ENCODE assay signal across 8 cellular contexts in genomic region chr3:157174265-157174615, GRCh38. TPM values are rescaled to one million over a fixed set of nuclear protein-coding genes. Genes with fewer than 3 reads are reported as not detected.
DNase-seq lines count a peak whose midpoint lies in the region; ATAC-seq and TF ChIP-seq lines count a peak whose summit lies in the region.

No MANE protein-coding gene starts in this region.

- H3K36me3 Mint-ChIP-seq in T-helper 2 cell treated with Interferon-gamma antibody and Interleukin-4, amounts not matched to agents 5 μg/mL and 100 μg/mL, for 36 hours (ENCODE audit: low read depth), result peaks cover 19% of the 10 kb centered on the region
- H3K36me3 Mint-ChIP-seq in endothelial cell (ENCODE audit: low read depth, unreplicated experiment), result peaks cover 12% of the 10 kb centered on the region
- peaks cover 0 to 6% (median 4%) of the 10 kb centered on the region in 3 donors for H3K36me3 Mint-ChIP-seq in naive thymus-derived CD8-positive, alpha-beta T cell

- peak; percentile 30 for DNase-seq in Daoy (ENCODE audit: low read depth)
- DNase-seq in T-helper 2 cell treated with Interferon-gamma antibody and Interleukin-4, amounts not matched to agents 5 μg/mL and 100 μg/mL, for 36 hours (ENCODE audit: low spot score), result no peak
- DNase-seq in endothelial cell (ENCODE audit: low spot score), result no peak
- peak in 2 of 10 donors; percentile 22 for DNase-seq in naive thymus-derived CD8-positive, alpha-beta T cell
- DNase-seq in T-helper 9 cell, result no peak

- H3K27me3 Mint-ChIP-seq in T-helper 2 cell treated with Interferon-gamma antibody and Interleukin-4, amounts not matched to agents 5 μg/mL and 100 μg/mL, for 36 hours (ENCODE audit: low read depth), result no peaks in the 10 kb centered on the region
- H3K27me3 Mint-ChIP-seq in endothelial cell (ENCODE audit: unreplicated experiment), result peaks cover 5% of the 10 kb centered on the region
- H3K27me3 Mint-ChIP-seq in naive thymus-derived CD8-positive, alpha-beta T cell, result peaks cover 0 to 3% (median 0%) of the 10 kb centered on the region in 5 donors

- POLR2A ChIA-PET in naive thymus-derived CD8-positive, alpha-beta T cell (lab: Charles Lee), result interaction anchor here (0.6 to 7.9 kb wide), 13 partner anchors 12 to 1627 kb away, joined by 3 to 503 read pairs (median 8); partner anchors contain the start of genes CCNL1, GFM1, MFSD1 and SSR3

- peak overlapping the region; percentile 89 for H3K4me3 Mint-ChIP-seq in T-helper 2 cell treated with Interferon-gamma antibody and Interleukin-4, amounts not matched to agents 5 μg/mL and 100 μg/mL, for 36 hours
- H3K4me3 Mint-ChIP-seq in endothelial cell (ENCODE audit: unreplicated experiment), result peak overlapping the region; percentile 96
- peak overlapping the region; percentile 81 to 98 (median 94) for H3K4me3 Mint-ChIP-seq in naive thymus-derived CD8-positive, alpha-beta T cell

- TF ChIP-seq CTCF in endothelial cell (IDR thresholded peaks at IDR 0.05; ENCODE audit: unreplicated experiment), result no peak

- H3K4me1 Mint-ChIP-seq in T-helper 2 cell treated with Interferon-gamma antibody and Interleukin-4, amounts not matched to agents 5 μg/mL and 100 μg/mL, for 36 hours (ENCODE audit: low read depth), result peaks cover 23% of the 10 kb centered on the region
- peaks cover 10% of the 10 kb centered on the region for H3K4me1 Mint-ChIP-seq in endothelial cell (ENCODE audit: unreplicated experiment)
- peaks cover 12 to 44% (median 30%) of the 10 kb centered on the region in 4 donors for H3K4me1 Mint-ChIP-seq in naive thymus-derived CD8-positive, alpha-beta T cell

- ATAC-seq in HG03045 (IDR thresholded peaks at IDR 0.05; ENCODE audit: unreplicated experiment) (peak; percentile 8), GM21825 (IDR thresholded peaks at IDR 0.05; ENCODE audit: unreplicated experiment) (no peak), HG03095 (IDR thresholded peaks at IDR 0.05; ENCODE audit: unreplicated experiment) (no peak)
- peak; percentile 2 to 16 for ATAC-seq in naive thymus-derived CD8-positive, alpha-beta T cell

- H3K9me3 Mint-ChIP-seq in T-helper 2 cell treated with Interferon-gamma antibody and Interleukin-4, amounts not matched to agents 5 μg/mL and 100 μg/mL, for 36 hours, result peaks cover 7% of the 10 kb centered on the region
- H3K9me3 Mint-ChIP-seq in endothelial cell (ENCODE audit: unreplicated experiment), result no peaks in the 10 kb centered on the region
- peaks cover 0 to 5% (median 0%) of the 10 kb centered on the region in 9 donors for H3K9me3 Mint-ChIP-seq in naive thymus-derived CD8-positive, alpha-beta T cell

- peak overlapping the region; percentile 98 for H3K27ac Mint-ChIP-seq in T-helper 2 cell treated with Interferon-gamma antibody and Interleukin-4, amounts not matched to agents 5 μg/mL and 100 μg/mL, for 36 hours
- H3K27ac Mint-ChIP-seq in endothelial cell (ENCODE audit: unreplicated experiment), result peak overlapping the region; percentile 98
- H3K27ac Mint-ChIP-seq in naive thymus-derived CD8-positive, alpha-beta T cell, result peak overlapping the region; percentile 95 to 99 (median 98)

RNA-seq across cellular contexts. Expression of gene CCNL1, which starts 14.3 kb away (rescaled TPM):
- 91.7 and 94.9 TPM in 2 replicates for total RNA-seq in Daoy (2014; rRNA removed; shearing (Covaris generic))
- total RNA-seq in endothelial cell (ENCODE audit: unreplicated experiment), result 132 TPM
- total RNA-seq in naive thymus-derived CD8-positive, alpha-beta T cell, result 100 to 1,000 TPM; 385 to 388 TPM
- 10 to 100 TPM; 52.9 to 57.0 (median 54.9) TPM for polyA plus RNA-seq in naive thymus-derived CD8-positive, alpha-beta T cell

Comparison
In these comparisons a context has a peak if more than half of its experiments do, and no peak if none do; other contexts are left out.
1. ATAC-seq: peak in HG03045 (single experiment) and naive thymus-derived CD8-positive, alpha-beta T cell (2 of 2); none in GM21825 (single experiment) and HG03095 (single experiment).
2. Peak in every context shown above with its lines, with median percentiles within 50 percentile points of each other: H3K27ac Mint-ChIP-seq and H3K4me3 Mint-ChIP-seq.